ENCODE assay signal across 32 cellular contexts in genomic region chr2:241884951-241885700, GRCh38. TPM values are rescaled to one million over a fixed set of nuclear protein-coding genes. Genes with fewer than 3 reads are reported as not detected.
DNase-seq lines count a peak whose midpoint lies in the region; ATAC-seq, FAIRE-seq and TF ChIP-seq lines count a peak whose summit lies in the region.
"Had no signal": no experiment of that assay in that cellular context is flagged by ENCODE, and none has a peak within 500 bp of the region (broad histone marks: within the 10 kb centered on the region; RNA-seq: fewer than 3 reads in every experiment).

No MANE protein-coding gene starts in this region.

- POLR2A ChIA-PET in HepG2 (lab: Yijun Ruan, JAX) (no interaction called here), OCI-LY7 (lab: Charles Lee) (no interaction called here)

- BruUV-seq in HepG2 (replicated peaks; lab: Mats Ljungman, UMichigan) (no TSS peak), OCI-LY7 (replicated peaks; lab: Mats Ljungman, UMichigan) (no TSS peak)

- no peak overlapping the region for H3T11ph ChIP-seq in H9 (ENCODE audit: low read length)

- peaks cover 14% of the 10 kb centered on the region in 2 experiments for H3K9me3 Mint-ChIP-seq in H9
- H3K9me3 Mint-ChIP-seq: neural crest cell had no signal

- no peak overlapping the region for H3K23ac ChIP-seq in H9 (ENCODE audit: insufficient read length, low read depth, low read length)

- intact Hi-C loops in HepG2 (cut with micrococcal nuclease; ENCODE audit: unreplicated experiment) = no loop called here
- intact Hi-C loops in right lobe of liver (cut with DNase I) = no loop called here
- intact Hi-C loops in OCI-LY7 (cut with micrococcal nuclease; ENCODE audit: unreplicated experiment) = loop anchor here (5.0 to 10.0 kb wide), 3 partner anchors 77 to 740 kb away; partner anchors contain the start of genes DTYMK and PASK

- peaks cover 43 to 53% of the 10 kb centered on the region in 2 experiments for H3K4me1 Mint-ChIP-seq in H9

- H3K56ac ChIP-seq in H9 (ENCODE audit: insufficient read length, low read depth, low read length) = no peak overlapping the region

- H2AFZ ChIP-seq in HepG2 (ENCODE audit: low read length) (no peak overlapping the region), OCI-LY7 (ENCODE audit: low read length) (no peak overlapping the region), hepatocyte (no peak overlapping the region), H9 (ENCODE audit: low read length) (no peak overlapping the region)

- no peak overlapping the region for H4K8ac ChIP-seq in H9 (replicated peaks; ENCODE audit: insufficient read length, low read depth, low read length)

- H3K4me3 ChIP-seq in HepG2 (replicated peaks in 1 of 3; ENCODE audit: insufficient read depth in 1 of 3, low read depth in 2 of 3, low read length in 3 of 3) = no peak overlapping the region
- no peak overlapping the region for H3K4me3 ChIP-seq in right lobe of liver
- no peak overlapping the region for H3K4me3 ChIP-seq in OCI-LY7 (ENCODE audit: low read depth, low read length, poor library complexity, severe bottlenecking)
- no peak overlapping the region for H3K4me3 ChIP-seq in hepatocyte
- H3K4me3 ChIP-seq: colonic mucosa, sigmoid colon, SJCRH30, transverse colon had no signal

- peak; percentile 4; the same call in 1 of the 3 replicates for ATAC-seq in HepG2
- ATAC-seq in right lobe of liver = no peak
- ATAC-seq in HG02870 (IDR thresholded peaks at IDR 0.05; ENCODE audit: unreplicated experiment) = no peak
- ATAC-seq in left lobe of liver = no peak
- ATAC-seq: left colon, T-cell had no signal

- H3K4me1 ChIP-seq in HepG2 (ENCODE audit: insufficient read depth, low read length) = peaks cover 17% of the 10 kb centered on the region
- H3K4me1 ChIP-seq in right lobe of liver = peaks cover 0 to 14% (median 3%) of the 10 kb centered on the region in 4 donors
- peaks cover 61% of the 10 kb centered on the region for H3K4me1 ChIP-seq in OCI-LY7 (ENCODE audit: insufficient read depth, low read length, poor library complexity, severe bottlenecking)
- peaks cover 21% of the 10 kb centered on the region for H3K4me1 ChIP-seq in hepatocyte (ENCODE audit: insufficient read depth)
- peaks cover 3% of the 10 kb centered on the region; the same call in 1 of the 2 replicates for H3K4me1 ChIP-seq in H9 (ENCODE audit: insufficient read depth, low read length)
- H3K4me1 ChIP-seq: colonic mucosa had no signal

- WGBS in HepG2 (ENCODE audit: low lambda C conversion rate) = 47% methylated on average over 12 of the region's 18 CpGs
- 86% methylated on average over 11 of the region's 18 CpGs for WGBS in right lobe of liver (ENCODE audit: insufficient coverage, low coverage, low lambda C conversion rate, missing lambda C conversion rate)
- 88% methylated on average over 18 of the region's 18 CpGs for WGBS in hepatocyte (ENCODE audit: low lambda C conversion rate, missing lambda C conversion rate)
- no CpG with 5 or more reads among the region's 18 CpGs for WGBS in H9 (ENCODE audit: extremely low coverage, insufficient read length, low lambda C conversion rate)

- H4K5ac ChIP-seq in H9 (ENCODE audit: insufficient read length, low read depth, low read length) = no peak overlapping the region

- H3K14ac ChIP-seq in H9 (ENCODE audit: insufficient read depth, low read length) = no peak overlapping the region

- H3K27ac ChIP-seq in HepG2 (ENCODE audit: extremely low read length, insufficient read depth, low read length) (no peak overlapping the region), right lobe of liver (no peak overlapping the region), OCI-LY7 (ENCODE audit: low read depth, low read length, poor library complexity, severe bottlenecking) (no peak overlapping the region), hepatocyte (no peak overlapping the region), H9 (ENCODE audit: insufficient read length, low read depth, low read length) (no peak overlapping the region)
- H3K27ac ChIP-seq: colonic mucosa, sigmoid colon, SJCRH30, transverse colon had no signal

- H3K9ac ChIP-seq in HepG2 (ENCODE audit: insufficient read depth, low read depth, low read length) (no peak overlapping the region), H9 (ENCODE audit: extremely low read depth, insufficient read length, low read length) (no peak overlapping the region)

- in situ Hi-C loops in HepG2 (cut with HindIII; ENCODE audit: extremely low pct_ligation_motif_present, low pct_unique_long_range_greater_than_20kb) = no loop called here

- H3K79me2 ChIP-seq in HepG2 (ENCODE audit: insufficient read depth, low read length) = no peaks in the 10 kb centered on the region
- peaks cover 11% of the 10 kb centered on the region; the same call in 1 of the 2 replicates for H3K79me2 ChIP-seq in OCI-LY7 (ENCODE audit: insufficient read depth, low read depth, low read length)
- H3K79me2 ChIP-seq in hepatocyte = no peaks in the 10 kb centered on the region
- no peaks in the 10 kb centered on the region for H3K79me2 ChIP-seq in H9 (ENCODE audit: insufficient read depth, low read length)

- H4K91ac ChIP-seq in H9 (ENCODE audit: insufficient read length, low read depth, low read length) = no peak overlapping the region

- no peak overlapping the region for H3K18ac ChIP-seq in H9 (ENCODE audit: insufficient read length, low read depth, low read length)

- no peak overlapping the region for H2BK20ac ChIP-seq in H9 (ENCODE audit: low read depth, low read length, poor library complexity, severe bottlenecking)

- TF ChIP-seq EP300 in HepG2 (IDR thresholded peaks at IDR 0.05; ENCODE audit: low read depth in 2 of 2, low read length in 2 of 2) (no peak), HepG2 (CRISPR knock-in tag; IDR thresholded peaks at IDR 0.05; ENCODE audit: borderline replicate concordance) (no peak)

- H3K36me3 ChIP-seq in HepG2 (replicated peaks in 1 of 2; ENCODE audit: control insufficient read depth in 1 of 2, insufficient read depth in 2 of 2, low read length in 2 of 2) = no peaks in the 10 kb centered on the region
- H3K36me3 ChIP-seq in right lobe of liver = no peaks in the 10 kb centered on the region
- peaks cover 44% of the 10 kb centered on the region for H3K36me3 ChIP-seq in OCI-LY7 (ENCODE audit: insufficient read depth, low read length)
- H3K36me3 ChIP-seq in hepatocyte (replicated peaks; ENCODE audit: insufficient read depth, low read depth) = no peaks in the 10 kb centered on the region
- H3K36me3 ChIP-seq: colonic mucosa, sigmoid colon, SJCRH30, transverse colon had no signal

- TF ChIP-seq RAD21 in HepG2 (CRISPR knock-in tag; IDR thresholded peaks at IDR 0.05) = no peak

- no peak for FAIRE-seq in HepG2 (lab: Jason Lieb, UNC)
- FAIRE-seq in GM12891 (lab: Jason Lieb, UNC) = no peak

- peaks cover 2 to 19% (median 6%) of the 10 kb centered on the region in 3 experiments; a peak in 6 of 7 replicates for H3K36me3 Mint-ChIP-seq in H9 (ENCODE audit: insufficient read depth in 1 of 3, low read depth in 3 of 3)

- no peak overlapping the region for H3K4me3 Mint-ChIP-seq in H9
- H3K4me3 Mint-ChIP-seq: memory B cell, neural crest cell had no signal

- no peak overlapping the region; a peak in 1 of 7 replicates for H3K27ac Mint-ChIP-seq in H9
- H3K27ac Mint-ChIP-seq: activated naive CD8-positive, alpha-beta T cell had no signal

- CTCF ChIA-PET in HepG2 (lab: Yijun Ruan, JAX; ENCODE audit: low intra/inter-chr PET ratio, low total read pairs) = no interaction called here
- CTCF ChIA-PET in OCI-LY7 (lab: Charles Lee; ENCODE audit: unreplicated experiment) = no interaction called here

- no peaks in the 10 kb centered on the region for H3K79me1 ChIP-seq in H9 (ENCODE audit: insufficient read depth, low read depth, low read length, poor library complexity, severe bottlenecking)

- no peaks in the 10 kb centered on the region; the same call in 1 of the 2 replicates for H3K27me3 Mint-ChIP-seq in H9 (ENCODE audit: low read depth)
- H3K27me3 Mint-ChIP-seq: activated naive CD8-positive, alpha-beta T cell; IgD-negative memory B cell; memory B cell; T-cell had no signal

- no peak overlapping the region for H2BK15ac ChIP-seq in H9 (ENCODE audit: low read depth, low read length)

- no peak for TF ChIP-seq POLR2A in HepG2 (IDR thresholded peaks at IDR 0.05; ENCODE audit: insufficient read depth in 1 of 2, low read depth in 2 of 2, low read length in 2 of 2)
- TF ChIP-seq POLR2A in right lobe of liver (IDR thresholded peaks at IDR 0.05) = no peak
- no peak for TF ChIP-seq POLR2A in GM12891 (IDR thresholded peaks at IDR 0.05; ENCODE audit: low read depth, low read length)

- H3K27me3 ChIP-seq in HepG2 (ENCODE audit: control insufficient read depth in 1 of 2, insufficient read depth in 2 of 2, low read length in 2 of 2) (peaks cover 11 to 46% of the 10 kb centered on the region in 2 experiments), right lobe of liver (no peaks in the 10 kb centered on the region), hepatocyte (no peaks in the 10 kb centered on the region), H9 (ENCODE audit: insufficient read depth, low read length) (no peaks in the 10 kb centered on the region)
- H3K27me3 ChIP-seq: colonic mucosa, sigmoid colon, SJCRH30, transverse colon had no signal

- H3K4me2 ChIP-seq in HepG2 (ENCODE audit: low read depth, low read length) = no peak overlapping the region
- peak overlapping the region; percentile 57 for H3K4me2 ChIP-seq in OCI-LY7 (ENCODE audit: low read length)
- peak overlapping the region; percentile 44 for H3K4me2 ChIP-seq in hepatocyte
- no peak overlapping the region for H3K4me2 ChIP-seq in H9 (ENCODE audit: insufficient read depth, insufficient read length, low read length)

- no peak overlapping the region for H3K4ac ChIP-seq in H9 (ENCODE audit: low read depth, low read length)

- TF ChIP-seq CTCF in HepG2 (CRISPR knock-in tag; IDR thresholded peaks at IDR 0.05) (no peak), right lobe of liver (IDR thresholded peaks at IDR 0.05) (no peak), OCI-LY7 (conservative IDR thresholded peaks at IDR 0.05; ENCODE audit: low read length) (no peak), hepatocyte (IDR thresholded peaks at IDR 0.05; ENCODE audit: poor library complexity) (no peak), H9 (conservative IDR thresholded peaks at IDR 0.05) (no peak)

- no peak overlapping the region for H2BK5ac ChIP-seq in H9 (ENCODE audit: insufficient read length, low read length)

- no peaks in the 10 kb centered on the region for H3K23me2 ChIP-seq in H9 (ENCODE audit: insufficient read length, low read depth, low read length, poor library complexity, severe bottlenecking)

- H3K9me2 ChIP-seq in OCI-LY7 (ENCODE audit: insufficient read depth, low read length) = no peaks in the 10 kb centered on the region
- no peaks in the 10 kb centered on the region for H3K9me2 ChIP-seq in hepatocyte (replicated peaks; ENCODE audit: insufficient read depth)

- H4K20me1 ChIP-seq in HepG2 (ENCODE audit: insufficient read depth, low read length) (no peaks in the 10 kb centered on the region), OCI-LY7 (ENCODE audit: insufficient read depth, low read length) (no peaks in the 10 kb centered on the region; the same call in 1 of the 2 replicates), hepatocyte (ENCODE audit: insufficient read depth, poor library complexity, severe bottlenecking) (no peaks in the 10 kb centered on the region), H9 (ENCODE audit: control insufficient read depth, insufficient read depth, insufficient read length) (no peaks in the 10 kb centered on the region)

- H2AK5ac ChIP-seq in H9 (ENCODE audit: insufficient read length, low read length) = no peak overlapping the region

- H3K9me3 ChIP-seq in HepG2 (ENCODE audit: low read length) (no peaks in the 10 kb centered on the region), right lobe of liver (no peaks in the 10 kb centered on the region), OCI-LY7 (ENCODE audit: low read length) (peaks cover 3% of the 10 kb centered on the region; the same call in 1 of the 2 replicates), hepatocyte (ENCODE audit: low read depth) (no peaks in the 10 kb centered on the region), H9 (ENCODE audit: control insufficient read depth, low read depth, low read length) (no peaks in the 10 kb centered on the region)
- H3K9me3 ChIP-seq: colonic mucosa, transverse colon had no signal

- DNase-seq in HepG2 (ENCODE audit: low spot score) = no peak
- DNase-seq in right lobe of liver = no peak
- DNase-seq in OCI-LY7 (ENCODE audit: low spot score) = no peak
- DNase-seq in hepatocyte (ENCODE audit: low spot score) = no peak
- DNase-seq in H9 = no peak
- DNase-seq in GM12891 (ENCODE audit: insufficient read length, low spot score) = no peak
- DNase-seq in left lobe of liver (ENCODE audit: low spot score) = no peak
- DNase-seq: activated CD4-positive, alpha-beta T cell treated with anti-CD3 and anti-CD28 coated beads, Interleukin-2, amount 50 U/mL, for 1 hour; activated CD4-positive, CD25-positive, alpha-beta regulatory T cell; activated effector memory CD4-positive, alpha-beta T cell treated with Interleukin-2 at 50 U/mL for 16 hours; activated T-cell treated with anti-CD3 and anti-CD28 coated beads, Interleukin-2, amount 50 U/mL, for 1 hour; colonic mucosa; COR-L47; effector CD8-positive, alpha-beta T cell; hypothalamus; left colon; NCI-H2029 treated with DMSO at 0.1 percent for 48 hours; NCI-H226; NCI-H526 treated with DMSO at 0.1 percent for 48 hours; sigmoid colon; stimulated activated CD4-positive, alpha-beta T cell treated with anti-CD3 and anti-CD28 coated beads, Interleukin-4, amount 100 ng/mL, for 1 hour; T-cell; transverse colon had no signal

- H2BK12ac ChIP-seq in H9 (ENCODE audit: insufficient read length, low read depth, low read length) = no peak overlapping the region

- H2BK120ac ChIP-seq in H9 (ENCODE audit: low read depth, low read length, poor library complexity, severe bottlenecking) = no peak overlapping the region

RNA-seq across cellular contexts. Expression of gene RTP5, which starts 15.6 kb away (rescaled TPM):
- total RNA-seq in HepG2 (2016; rRNA removed; fragmentation: Illumina TruSeq; extraction: Trizol) (not detected in 2 replicates), right lobe of liver (not detected), OCI-LY7 (2022) (not detected in 2 replicates), hepatocyte (not detected in 2 replicates), H9 (2021) (not detected in 2 replicates), left lobe of liver (not detected)
- total RNA-seq in HepG2 (2016; cell fraction: cytosol; rRNA removed; fragmentation: Illumina TruSeq; extraction: Trizol; ENCODE audit: low read depth) = not detected in 2 replicates
- total RNA-seq in HepG2 (2016; cell fraction: insoluble cytoplasmic fraction; rRNA removed; fragmentation: Illumina TruSeq; extraction: Trizol) = not detected in 2 replicates
- not detected in 2 replicates for total RNA-seq in HepG2 (2016; cell fraction: membrane; rRNA removed; fragmentation: Illumina TruSeq; extraction: Trizol)
- not detected in 2 replicates for total RNA-seq in HepG2 (2016; cell fraction: nucleus; rRNA removed; fragmentation: Illumina TruSeq; extraction: Trizol)
- polyA plus RNA-seq in HepG2 (2011; rRNA removed) (not detected in 2 replicates), hepatocyte (not detected in 2 replicates)
- not detected in 2 replicates for polyA plus RNA-seq in HepG2 (2011; cell fraction: cytosol; rRNA removed)
- not detected in 2 replicates for polyA plus RNA-seq in HepG2 (2011; cell fraction: nucleus; rRNA removed)
- not detected in 2 replicates for polyA plus RNA-seq in HepG2 (2012)
- not detected in 2 replicates for polyA plus RNA-seq in HepG2 (2016; cell fraction: cytosol; fragmentation: Illumina TruSeq; extraction: Trizol; ENCODE audit: low read depth)
- polyA plus RNA-seq in HepG2 (2016; cell fraction: insoluble cytoplasmic fraction; fragmentation: Illumina TruSeq; extraction: Trizol; ENCODE audit: low read depth) = not detected in 2 replicates
- not detected in 2 replicates for polyA plus RNA-seq in HepG2 (2016; cell fraction: membrane; fragmentation: Illumina TruSeq; extraction: Trizol; ENCODE audit: low read depth)
- not detected in 2 replicates for polyA plus RNA-seq in HepG2 (2016; cell fraction: nucleus; fragmentation: Illumina TruSeq; extraction: Trizol; ENCODE audit: insufficient read depth, low read depth)
- polyA minus RNA-seq in HepG2 (2011; rRNA and poly(A)+ RNA removed; ENCODE audit: low replicate concordance) = not detected in 2 replicates
- not detected in 2 replicates for polyA minus RNA-seq in HepG2 (2011; cell fraction: cytosol; rRNA and poly(A)+ RNA removed)
- not detected in 2 replicates for polyA minus RNA-seq in HepG2 (2011; cell fraction: nucleus; rRNA and poly(A)+ RNA removed)
- total RNA-seq in OCI-LY7 (2014; rRNA removed; shearing (Covaris generic)) = not detected in 2 replicates
- polyA plus RNA-seq in GM12891 (2012; ENCODE audit: low read depth, missing spikeins) = 0.17 TPM
- total RNA-seq: colonic mucosa, left colon, M059J, neural crest cell, RPMI7951, SJCRH30 had no signal
- polyA plus RNA-seq: BJ, IgD-negative memory B cell had no signal

RNA-seq across cellular contexts. Expression of gene PDCD1, which starts 26.4 kb away (rescaled TPM):
- total RNA-seq in HepG2 (2016; rRNA removed; fragmentation: Illumina TruSeq; extraction: Trizol) (not detected in 2 replicates), right lobe of liver (under 1 TPM in 3 of 6 experiments, not detected in 3; 0.19 to 0.61 (median 0.20) TPM), OCI-LY7 (2022) (not detected in 2 replicates), hepatocyte (not detected in 2 replicates), H9 (2021) (1.4 and 1.6 TPM in 2 replicates), left lobe of liver (0.18 TPM)
- not detected in 2 replicates for total RNA-seq in HepG2 (2016; cell fraction: cytosol; rRNA removed; fragmentation: Illumina TruSeq; extraction: Trizol; ENCODE audit: low read depth)
- 0.11 TPM in 1 of 2 replicates, not detected in the other for total RNA-seq in HepG2 (2016; cell fraction: insoluble cytoplasmic fraction; rRNA removed; fragmentation: Illumina TruSeq; extraction: Trizol)
- 0.09 TPM in 1 of 2 replicates, not detected in the other for total RNA-seq in HepG2 (2016; cell fraction: membrane; rRNA removed; fragmentation: Illumina TruSeq; extraction: Trizol)
- 0.59 TPM in 1 of 2 replicates, not detected in the other for total RNA-seq in HepG2 (2016; cell fraction: nucleus; rRNA removed; fragmentation: Illumina TruSeq; extraction: Trizol)
- polyA plus RNA-seq in HepG2 (2011; rRNA removed) (0.04 and 0.31 TPM in 2 replicates), hepatocyte (0.44 and 0.84 TPM in 2 replicates)
- polyA plus RNA-seq in HepG2 (2011; cell fraction: cytosol; rRNA removed) = 0.15 and 0.24 TPM in 2 replicates
- 0.18 and 0.19 TPM in 2 replicates for polyA plus RNA-seq in HepG2 (2011; cell fraction: nucleus; rRNA removed)
- not detected in 2 replicates for polyA plus RNA-seq in HepG2 (2012)
- polyA plus RNA-seq in HepG2 (2016; cell fraction: cytosol; fragmentation: Illumina TruSeq; extraction: Trizol; ENCODE audit: low read depth) = 0.41 TPM in 1 of 2 replicates, not detected in the other
- polyA plus RNA-seq in HepG2 (2016; cell fraction: insoluble cytoplasmic fraction; fragmentation: Illumina TruSeq; extraction: Trizol; ENCODE audit: low read depth) = not detected in 2 replicates
- not detected in 2 replicates for polyA plus RNA-seq in HepG2 (2016; cell fraction: membrane; fragmentation: Illumina TruSeq; extraction: Trizol; ENCODE audit: low read depth)
- polyA plus RNA-seq in HepG2 (2016; cell fraction: nucleus; fragmentation: Illumina TruSeq; extraction: Trizol; ENCODE audit: insufficient read depth, low read depth) = not detected in 2 replicates
- 0.70 TPM in 1 of 2 replicates, not detected in the other for polyA minus RNA-seq in HepG2 (2011; rRNA and poly(A)+ RNA removed; ENCODE audit: low replicate concordance)
- polyA minus RNA-seq in HepG2 (2011; cell fraction: cytosol; rRNA and poly(A)+ RNA removed) = not detected in 2 replicates
- polyA minus RNA-seq in HepG2 (2011; cell fraction: nucleus; rRNA and poly(A)+ RNA removed) = not detected in 2 replicates
- not detected in 2 replicates for total RNA-seq in OCI-LY7 (2014; rRNA removed; shearing (Covaris generic))
- 8.4 TPM for polyA plus RNA-seq in GM12891 (2012; ENCODE audit: low read depth, missing spikeins)
- total RNA-seq: M059J, neural crest cell, RPMI7951 had no signal
- polyA plus RNA-seq: BJ had no signal

Comparison
In these comparisons a context has a peak if more than half of its experiments do, and no peak if none do; other contexts are left out.
1. H3K4me2 ChIP-seq: peak in OCI-LY7 (single experiment) and hepatocyte (single experiment); none in HepG2 (single experiment) and H9 (single experiment).